8 cellular contexts compared by ENCODE assay signal in genomic region chr16:3305109-3306068, GRCh38. TPM values are rescaled to one million over a fixed set of nuclear protein-coding genes. Genes with fewer than 3 reads are reported as not detected.
DNase-seq lines count a peak whose midpoint lies in the region; TF ChIP-seq lines count a peak whose summit lies in the region.

Gene TIGD7 (minus strand): TSS chr16:3305430. CDS start chr16:3300614, 4,816 bp downstream.
Gene ZNF75A (plus strand): TSS chr16:3305497. CDS start chr16:3308429, 2,932 bp downstream.

- no peaks in the 10 kb centered on the region for H4K20me1 ChIP-seq in Loucy (ENCODE audit: insufficient read depth, low read length, poor library complexity, severe bottlenecking)

- DNase-seq in EL = peak; percentile 89
- DNase-seq in GOT3 (lab: John Stamatoyannopoulos, UW) = peak; percentile 49
- peak; percentile 73 for DNase-seq in SK-MEL-5 (ENCODE audit: low read depth, low spot score)
- peak; percentile 88 for DNase-seq in activated naive CD4-positive, alpha-beta T cell treated with anti-CD3 and anti-CD28 coated beads, Interleukin-2, amount 10 ng/mL, durations not matched to agents 7 days and 5 days
- peak; percentile 86 for DNase-seq in germinal center (ENCODE audit: low spot score)
- peak; percentile 53 to 97 (median 91) for DNase-seq in nucleus accumbens (lab: John Stamatoyannopoulos, UW)
- peak; percentile 95 for DNase-seq in superior temporal gyrus (ENCODE audit: extremely low spot score)

- H3K4me3 ChIP-seq in Loucy (ENCODE audit: low read length, poor library complexity, severe bottlenecking) = peak within 1 kb of the TSS; percentile 91

- TF ChIP-seq CTCF in Loucy (conservative IDR thresholded peaks at IDR 0.05; ENCODE audit: low read length) = no peak

- 0 out of 2 replicates have a peak, but pooled peaks cover 11% of the 10 kb centered on the region for H3K36me3 ChIP-seq in Loucy (ENCODE audit: insufficient read depth, low read length)

- peaks cover 18% of the 10 kb centered on the region for H3K4me1 Mint-ChIP-seq in activated naive CD4-positive, alpha-beta T cell treated with anti-CD3 and anti-CD28 coated beads, Interleukin-2, amount 10 ng/mL, durations not matched to agents 7 days and 5 days

- peak within 1 kb of the TSS; percentile 98 for H3K4me2 ChIP-seq in Loucy (ENCODE audit: low read depth, low read length, poor library complexity, severe bottlenecking)

- peak within 1 kb of the TSS; percentile 91 for H3K27ac Mint-ChIP-seq in activated naive CD4-positive, alpha-beta T cell treated with anti-CD3 and anti-CD28 coated beads, Interleukin-2, amount 10 ng/mL, durations not matched to agents 7 days and 5 days

- H3K9me3 ChIP-seq in Loucy (ENCODE audit: insufficient read depth, low read depth, low read length) = no peaks in the 10 kb centered on the region

- peak within 1 kb of the TSS; percentile 89 for H3K9ac ChIP-seq in Loucy (ENCODE audit: low read depth, low read length, poor library complexity, severe bottlenecking)

- no peaks in the 10 kb centered on the region for H3F3A ChIP-seq in Loucy (ENCODE audit: low read depth)

- in situ Hi-C loops in SK-MEL-5 (cut with HindIII; ENCODE audit: low pct_unique_long_range_greater_than_20kb, low sequenced_read_pairs) = no loop called here

- peaks cover 77% of the 10 kb centered on the region for H3K36me3 Mint-ChIP-seq in activated naive CD4-positive, alpha-beta T cell treated with anti-CD3 and anti-CD28 coated beads, Interleukin-2, amount 10 ng/mL, durations not matched to agents 7 days and 5 days

- no peaks in the 10 kb centered on the region for H3K27me3 ChIP-seq in Loucy (ENCODE audit: insufficient read depth, low read length, poor library complexity, severe bottlenecking)

- no peaks in the 10 kb centered on the region for H3K9me2 ChIP-seq in Loucy (replicated peaks; ENCODE audit: low read depth, low read length)

- H3K79me2 ChIP-seq in Loucy (ENCODE audit: insufficient read depth, low read length) = peaks cover 39% of the 10 kb centered on the region

- H3K27me3 Mint-ChIP-seq in activated naive CD4-positive, alpha-beta T cell treated with anti-CD3 and anti-CD28 coated beads, Interleukin-2, amount 10 ng/mL, durations not matched to agents 7 days and 5 days = peaks cover 4% of the 10 kb centered on the region

- peak within 1 kb of the TSS; percentile 74 for H3K4me3 Mint-ChIP-seq in activated naive CD4-positive, alpha-beta T cell treated with anti-CD3 and anti-CD28 coated beads, Interleukin-2, amount 10 ng/mL, durations not matched to agents 7 days and 5 days

- H3K4me1 ChIP-seq in Loucy (ENCODE audit: insufficient read depth, low read length, poor library complexity, severe bottlenecking) = peaks cover 3% of the 10 kb centered on the region

- H2AFZ ChIP-seq in Loucy (ENCODE audit: low read length) = peak within 1 kb of the TSS; percentile 89

- H3K9me3 Mint-ChIP-seq in activated naive CD4-positive, alpha-beta T cell treated with anti-CD3 and anti-CD28 coated beads, Interleukin-2, amount 10 ng/mL, durations not matched to agents 7 days and 5 days = peaks cover 49% of the 10 kb centered on the region

- CTCF ChIA-PET in activated naive CD4-positive, alpha-beta T cell treated with anti-CD3 and anti-CD28 coated beads, Interleukin-2, amount 10 ng/mL, durations not matched to agents 7 days and 5 days (lab: Charles Lee) = interaction anchor here (0.5 to 0.8 kb wide), 2 partner anchors 121 to 156 kb away, joined by 3 read pairs; no protein-coding TSS in a partner anchor

RNA-seq across cellular contexts. Expression of gene TIGD7, which starts in this region (rescaled TPM):
- 2.8 and 3.6 TPM in 2 replicates for total RNA-seq in SK-MEL-5 (2014; rRNA removed; shearing (Covaris generic))
- 1.7 and 2.1 TPM in 2 replicates for polyA plus RNA-seq in SK-MEL-5 (2015; cell fraction: cytosol; rRNA removed)
- polyA plus RNA-seq in SK-MEL-5 (2015; cell fraction: nucleus; rRNA removed) = 5.0 TPM in 2 replicates

RNA-seq across cellular contexts. Expression of gene ZNF75A, which starts in this region (rescaled TPM):
- 17.2 and 17.6 TPM in 2 replicates for total RNA-seq in SK-MEL-5 (2014; rRNA removed; shearing (Covaris generic))
- 8.9 and 13.6 TPM in 2 replicates for polyA plus RNA-seq in SK-MEL-5 (2015; cell fraction: cytosol; rRNA removed)
- 25.6 and 36.9 TPM in 2 replicates for polyA plus RNA-seq in SK-MEL-5 (2015; cell fraction: nucleus; rRNA removed)

Comparison
In these comparisons a context has a peak if more than half of its experiments do, and no peak if none do; other contexts are left out.
1. Peak in every context shown above with its lines: DNase-seq and H3K4me3 ChIP-seq.